ENCODE assay signal across 29 cellular contexts in the genomic region with DNA sequence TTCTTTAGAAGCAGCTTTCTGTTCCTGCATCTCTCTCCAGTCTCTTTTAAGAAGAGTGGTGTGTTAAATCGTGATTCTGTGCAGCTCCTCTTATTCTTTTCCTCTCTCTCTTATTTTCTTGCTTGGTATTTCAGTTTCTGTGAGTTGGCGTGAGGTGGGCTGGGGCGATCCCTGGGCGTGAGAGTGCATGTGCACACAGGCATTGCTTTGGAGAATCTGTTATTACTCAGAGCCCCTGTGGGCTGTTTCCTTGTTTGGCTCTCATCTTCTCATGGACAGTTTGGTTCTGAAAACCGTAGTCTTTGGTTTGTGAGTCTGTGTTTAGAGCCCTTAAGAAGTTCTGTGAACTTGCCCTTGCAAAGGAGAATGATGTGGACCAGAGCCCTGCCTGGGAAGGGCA.
DNase-seq lines count a peak whose midpoint lies in the region; ATAC-seq and TF ChIP-seq lines count a peak whose summit lies in the region.
"Had no signal": no experiment of that assay in that cellular context is flagged by ENCODE, and none has a peak within 500 bp of the region (broad histone marks: within the 10 kb centered on the region; RNA-seq: fewer than 3 reads in every experiment).

No MANE protein-coding gene starts in this region.

- H4K8ac ChIP-seq in mesenchymal stem cell (ENCODE audit: low read length), result no peak overlapping the region

- intact Hi-C loops in Caco-2 (cut with micrococcal nuclease; ENCODE audit: unreplicated experiment), result no loop called here

- H3K4me3 Mint-ChIP-seq in Caco-2 (ENCODE audit: unreplicated experiment), result no peak overlapping the region
- no peak overlapping the region for H3K4me3 Mint-ChIP-seq in stimulated activated naive CD8-positive, alpha-beta T cell treated with anti-CD3 and anti-CD28 coated beads, Interleukin-15, amount 100 ng/mL, for 72 hours
- H3K4me3 Mint-ChIP-seq: activated CD4-positive, alpha-beta memory T cell treated with anti-CD3 and anti-CD28 coated beads for 36 hours; activated naive CD4-positive, alpha-beta T cell treated with anti-CD3 and anti-CD28 coated beads, Interleukin-2, amount 50 U/mL, for 24 hours; nephron progenitor cell had no signal

- H2AK5ac ChIP-seq in mesenchymal stem cell (ENCODE audit: low read length, severe bottlenecking), result peak overlapping the region; percentile 33

- CTCF ChIA-PET in Caco-2 (lab: Charles Lee), result no interaction called here

- H3K27ac Mint-ChIP-seq in Caco-2 (ENCODE audit: unreplicated experiment), result no peak overlapping the region
- peak overlapping the region in 1 of 2 donors; percentile 0 for H3K27ac Mint-ChIP-seq in stimulated activated naive CD8-positive, alpha-beta T cell treated with anti-CD3 and anti-CD28 coated beads, Interleukin-15, amount 100 ng/mL, for 72 hours
- H3K27ac Mint-ChIP-seq: activated CD4-positive, alpha-beta memory T cell treated with anti-CD3 and anti-CD28 coated beads for 36 hours; activated naive CD4-positive, alpha-beta T cell treated with anti-CD3 and anti-CD28 coated beads, Interleukin-2, amount 50 U/mL, for 24 hours; nephron progenitor cell had no signal

- no peak overlapping the region for H4K91ac ChIP-seq in mesenchymal stem cell (ENCODE audit: low read length)

- no peak overlapping the region for H2AFZ ChIP-seq in mesenchymal stem cell (ENCODE audit: low read depth, low read length)
- H2AFZ ChIP-seq: hepatocyte had no signal

- H3K36me3 ChIP-seq in mesenchymal stem cell (ENCODE audit: control insufficient read depth in 1 of 2, insufficient read depth in 2 of 2, low read depth in 1 of 2, low read length in 2 of 2) (no peaks in the 10 kb centered on the region), Caco-2 (ENCODE audit: control insufficient read depth, insufficient read depth, low read length) (no peaks in the 10 kb centered on the region)
- H3K36me3 ChIP-seq: BLaER1, cardiac muscle cell, gastroesophageal sphincter, ovary, SJCRH30 had no signal

- TF ChIP-seq CTCF in GM13976 (IDR thresholded peaks at IDR 0.05; ENCODE audit: borderline replicate concordance, control extremely low read depth, extremely low read depth, insufficient read depth, missing control alignments) (no peak), GM20000 (IDR thresholded peaks at IDR 0.05; ENCODE audit: extremely low read depth, missing control alignments) (no peak), Caco-2 (IDR thresholded peaks at IDR 0.05; ENCODE audit: insufficient read depth in 1 of 2, low read depth in 1 of 2, low read length in 1 of 2, severe bottlenecking in 1 of 2, unreplicated experiment in 1 of 2) (no peak)

- no peak overlapping the region for H3K4me3 ChIP-seq in mesenchymal stem cell (ENCODE audit: insufficient read depth in 1 of 2, low read depth in 1 of 2, low read length in 2 of 2)
- H3K4me3 ChIP-seq in Caco-2 (ENCODE audit: low read depth, low read length), result no peak overlapping the region
- H3K4me3 ChIP-seq: BLaER1, cardiac muscle cell, gastroesophageal sphincter, hepatocyte, lung, ovary, SJCRH30 had no signal

- no TSS peak for BruUV-seq in Caco-2 (replicated peaks; lab: Mats Ljungman, UMichigan)

- no peak overlapping the region for H3K27ac ChIP-seq in mesenchymal stem cell (ENCODE audit: low read length, poor library complexity, severe bottlenecking)
- H3K27ac ChIP-seq: BLaER1, cardiac muscle cell, gastroesophageal sphincter, hepatocyte, ovary, SJCRH30 had no signal

- H2BK12ac ChIP-seq in mesenchymal stem cell (ENCODE audit: low read length in 2 of 2), result peak overlapping the region in 1 of 2 experiments; percentile 83

- no peak overlapping the region for H2BK5ac ChIP-seq in mesenchymal stem cell (ENCODE audit: low read depth, low read length, poor library complexity, severe bottlenecking)

- H3K27me3 ChIP-seq in mesenchymal stem cell (ENCODE audit: control insufficient read depth in 1 of 2, insufficient read depth in 1 of 2, low read length in 2 of 2) (no peaks in the 10 kb centered on the region), Caco-2 (replicated peaks; ENCODE audit: control insufficient read depth, insufficient read depth, low read length) (no peaks in the 10 kb centered on the region)
- H3K27me3 ChIP-seq: BLaER1, cardiac muscle cell, gastroesophageal sphincter, hepatocyte, ovary, SJCRH30 had no signal

- H3K14ac ChIP-seq in mesenchymal stem cell (ENCODE audit: low read length in 2 of 2), result peak overlapping the region in 1 of 2 experiments; percentile 65

- H3K4me1 ChIP-seq in mesenchymal stem cell (ENCODE audit: control insufficient read depth, insufficient read depth, low read depth, low read length) (peaks cover 2% of the 10 kb centered on the region), Caco-2 (no peaks in the 10 kb centered on the region)
- H3K4me1 ChIP-seq: BLaER1, gastroesophageal sphincter, SJCRH30 had no signal

- peak; percentile 45 for DNase-seq in GM13976 (ENCODE audit: low spot score)
- peak; percentile 19 for DNase-seq in GM20000 (ENCODE audit: low spot score)
- DNase-seq in HPDE6-E6E7 (ENCODE audit: extremely low spot score), result peak; percentile 14
- no peak for DNase-seq in mesenchymal stem cell
- no peak for DNase-seq in Caco-2
- no peak for DNase-seq in stimulated activated naive CD8-positive, alpha-beta T cell treated with anti-CD3 and anti-CD28 coated beads, Interleukin-15, amount 100 ng/mL, for 72 hours
- DNase-seq: activated CD4-positive, alpha-beta memory T cell treated with anti-CD3 and anti-CD28 coated beads for 36 hours; activated CD4-positive, CD25-positive, alpha-beta regulatory T cell; activated CD8-positive, alpha-beta memory T cell treated with anti-CD3 and anti-CD28 coated beads, Interleukin-2, amount 50 U/mL, for 4 hours; anterior cingulate cortex; cortex of kidney; DND-41; HCEC 1CT; NCI-H1092 treated with DMSO at 0.1 percent for 48 hours; NCI-H187 treated with DMSO at 0.1 percent for 48 hours; NCI-H2227 treated with DMSO at 0.1 percent for 48 hours; nephron progenitor cell; ovary; SJCRH30; small intestine; stimulated activated CD4-positive, alpha-beta T cell treated with anti-CD3 and anti-CD28 coated beads, Interleukin-2, amount 100 ng/mL, for 24 hours; trophoblast cell had no signal

- in situ Hi-C loops in GM13976 (cut with MboI; ENCODE audit: low sequenced_read_pairs, unreplicated experiment), result no loop called here

- POLR2A ChIA-PET in Caco-2 (lab: Charles Lee), result no interaction called here

- no peak overlapping the region for H3K23ac ChIP-seq in mesenchymal stem cell (ENCODE audit: low read length in 2 of 2)

- no peak overlapping the region for H3K9ac ChIP-seq in mesenchymal stem cell (ENCODE audit: low read length)
- H3K9ac ChIP-seq: BLaER1 had no signal

- H3K27me3 Mint-ChIP-seq in Caco-2 (ENCODE audit: insufficient read depth, unreplicated experiment), result no peaks in the 10 kb centered on the region
- H3K27me3 Mint-ChIP-seq in stimulated activated naive CD8-positive, alpha-beta T cell treated with anti-CD3 and anti-CD28 coated beads, Interleukin-15, amount 100 ng/mL, for 72 hours, result no peaks in the 10 kb centered on the region

- no peaks in the 10 kb centered on the region for H3K79me1 ChIP-seq in mesenchymal stem cell (replicated peaks; ENCODE audit: low read length, poor library complexity, severe bottlenecking)

- no peak overlapping the region for H3K18ac ChIP-seq in mesenchymal stem cell (ENCODE audit: low read depth in 1 of 2, low read length in 2 of 2)

- no peak overlapping the region for H2BK15ac ChIP-seq in mesenchymal stem cell (ENCODE audit: low read depth, poor library complexity, severe bottlenecking)

- no peaks in the 10 kb centered on the region for H3K9me3 Mint-ChIP-seq in Caco-2 (ENCODE audit: unreplicated experiment)
- H3K9me3 Mint-ChIP-seq in stimulated activated naive CD8-positive, alpha-beta T cell treated with anti-CD3 and anti-CD28 coated beads, Interleukin-15, amount 100 ng/mL, for 72 hours, result no peaks in the 10 kb centered on the region
- H3K9me3 Mint-ChIP-seq: activated naive CD4-positive, alpha-beta T cell treated with anti-CD3 and anti-CD28 coated beads, Interleukin-2, amount 50 U/mL, for 24 hours had no signal

- no peak overlapping the region for H3K4ac ChIP-seq in mesenchymal stem cell (ENCODE audit: low read depth in 1 of 2, low read length in 2 of 2)

- WGBS in mesenchymal stem cell, result 95% methylated on average over 5 of the region's 5 CpGs

- H3K36me3 Mint-ChIP-seq in Caco-2 (ENCODE audit: insufficient read depth, unreplicated experiment), result no peaks in the 10 kb centered on the region
- H3K36me3 Mint-ChIP-seq: activated CD4-positive, alpha-beta memory T cell treated with anti-CD3 and anti-CD28 coated beads for 36 hours; activated naive CD4-positive, alpha-beta T cell treated with anti-CD3 and anti-CD28 coated beads, Interleukin-2, amount 50 U/mL, for 24 hours had no signal

- no peak overlapping the region for H3K4me2 ChIP-seq in mesenchymal stem cell (ENCODE audit: low read length, poor library complexity, severe bottlenecking)
- H3K4me2 ChIP-seq: BLaER1, hepatocyte had no signal

- no peak overlapping the region for H2BK120ac ChIP-seq in mesenchymal stem cell (ENCODE audit: low read depth, low read length)

- no peaks in the 10 kb centered on the region for H3K4me1 Mint-ChIP-seq in Caco-2 (ENCODE audit: low read depth, unreplicated experiment)
- H3K4me1 Mint-ChIP-seq in stimulated activated naive CD8-positive, alpha-beta T cell treated with anti-CD3 and anti-CD28 coated beads, Interleukin-15, amount 100 ng/mL, for 72 hours, result peaks cover 6% of the 10 kb centered on the region
- H3K4me1 Mint-ChIP-seq: activated naive CD4-positive, alpha-beta T cell treated with anti-CD3 and anti-CD28 coated beads, Interleukin-2, amount 50 U/mL, for 24 hours; nephron progenitor cell had no signal

- H3K9me3 ChIP-seq in mesenchymal stem cell (ENCODE audit: control insufficient read depth, low read length) (no peaks in the 10 kb centered on the region), Caco-2 (no peaks in the 10 kb centered on the region)
- H3K9me3 ChIP-seq: BLaER1, gastroesophageal sphincter, ovary, SJCRH30 had no signal

- ATAC-seq in HG03457 (IDR thresholded peaks at IDR 0.05; ENCODE audit: unreplicated experiment), result no peak
- ATAC-seq in stimulated activated naive CD8-positive, alpha-beta T cell treated with anti-CD3 and anti-CD28 coated beads, Interleukin-15, amount 100 ng/mL, for 72 hours, result no peak
- ATAC-seq: gastroesophageal sphincter had no signal

Comparison
In these comparisons a context has a peak if more than half of its experiments do, and no peak if none do; other contexts are left out.
1. DNase-seq: peak in GM13976 (single experiment), GM20000 (single experiment) and HPDE6-E6E7 (single experiment); none in mesenchymal stem cell (single experiment), Caco-2 (0 of 2) and stimulated activated naive CD8-positive, alpha-beta T cell treated with anti-CD3 and anti-CD28 coated beads, Interleukin-15, amount 100 ng/mL, for 72 hours (0 of 2).